In genomic region chr1:87072431-87072830, GRCh38 we compare ENCODE assay signal across 1 cellular context.
TF ChIP-seq lines count a peak whose summit lies in the region.

No MANE protein-coding gene starts in this region.

TF ChIP-seq in WTC11, 78 proteins besides CTCF, POLR2A, EP300 and RAD21 (continued from another document):
- TF ChIP-seq E2F1 (CRISPR knock-in tag; IDR thresholded peaks at IDR 0.05) (no peak), ZMAT4 (CRISPR knock-in tag; IDR thresholded peaks at IDR 0.05) (no peak), ZNF263 (CRISPR knock-in tag; IDR thresholded peaks at IDR 0.05; ENCODE audit: low read depth) (no peak), ERG (CRISPR knock-in tag; IDR thresholded peaks at IDR 0.05) (no peak)
